In genomic region chr9:91071185-91071990, GRCh38 we compare ENCODE assay signal across 1 cellular context.
TF ChIP-seq lines count a peak whose summit lies in the region.

No MANE protein-coding gene starts in this region.

TF ChIP-seq in HepG2, 621 proteins besides CTCF, POLR2A, EP300 and RAD21 (continued from another document and continues in another):
- TF ChIP-seq PRDM10 (CRISPR knock-in tag; IDR thresholded peaks at IDR 0.05; ENCODE audit: low read depth) = no peak
- TF ChIP-seq DR1 (CRISPR knock-in tag; IDR thresholded peaks at IDR 0.05) = no peak
- no peak for TF ChIP-seq ZNF737 (CRISPR knock-in tag; IDR thresholded peaks at IDR 0.05; ENCODE audit: borderline replicate concordance)
- no peak for TF ChIP-seq ZNF777 (CRISPR knock-in tag; IDR thresholded peaks at IDR 0.05)
- TF ChIP-seq RXRA (CRISPR knock-in tag; IDR thresholded peaks at IDR 0.05) = peak; percentile 16; the same call in 1 of the 2 replicates
- no peak for TF ChIP-seq ZKSCAN1 (IDR thresholded peaks at IDR 0.05; ENCODE audit: low read length)
- TF ChIP-seq ZNF850 (CRISPR knock-in tag; conservative IDR thresholded peaks at IDR 0.05) = no peak
- no peak for TF ChIP-seq IKZF1 (IDR thresholded peaks at IDR 0.05)
- no peak for TF ChIP-seq ZNF546 (CRISPR knock-in tag; conservative IDR thresholded peaks at IDR 0.05)
- no peak for TF ChIP-seq ZNF678 (CRISPR knock-in tag; IDR thresholded peaks at IDR 0.05)
- no peak for TF ChIP-seq DNMT1 (CRISPR knock-in tag; IDR thresholded peaks at IDR 0.05)
- TF ChIP-seq ESRRA (CRISPR knock-in tag; IDR thresholded peaks at IDR 0.05; ENCODE audit: low read depth) = no peak
- TF ChIP-seq PHB2 (IDR thresholded peaks at IDR 0.05; ENCODE audit: partially characterized antibody) = no peak
- TF ChIP-seq NRL (CRISPR knock-in tag; IDR thresholded peaks at IDR 0.05; ENCODE audit: borderline replicate concordance) = no peak
- TF ChIP-seq GABPB1 (CRISPR knock-in tag; IDR thresholded peaks at IDR 0.05) = peak; percentile 87
- TF ChIP-seq KLF11 (CRISPR knock-in tag; IDR thresholded peaks at IDR 0.05) = peak; percentile 54; the same call in 1 of the 2 replicates
- no peak for TF ChIP-seq NFRKB (IDR thresholded peaks at IDR 0.05)
- no peak for TF ChIP-seq MYPOP (CRISPR knock-in tag; IDR thresholded peaks at IDR 0.05)
- TF ChIP-seq ZNF138 (CRISPR knock-in tag; IDR thresholded peaks at IDR 0.05; ENCODE audit: low read depth) = no peak
- TF ChIP-seq CREBL2 (CRISPR knock-in tag; IDR thresholded peaks at IDR 0.05; ENCODE audit: borderline replicate concordance) = no peak
- no peak for TF ChIP-seq ZNF335 (CRISPR knock-in tag; IDR thresholded peaks at IDR 0.05)
- TF ChIP-seq MAFG (CRISPR knock-in tag; IDR thresholded peaks at IDR 0.05) = no peak
- peak; percentile 68; the same call in 1 of the 2 replicates for TF ChIP-seq ZC3H13 (CRISPR knock-in tag; IDR thresholded peaks at IDR 0.05)
- peak; percentile 22; the same call in 1 of the 2 replicates for TF ChIP-seq HOXA5 (CRISPR knock-in tag; IDR thresholded peaks at IDR 0.05)
- 0 out of 2 replicates have a peak, but pooled peaks have one; percentile 8 for TF ChIP-seq NFYB (CRISPR knock-in tag; IDR thresholded peaks at IDR 0.05)
- peak; percentile 94 for TF ChIP-seq ETV5 (CRISPR knock-in tag; IDR thresholded peaks at IDR 0.05; ENCODE audit: borderline replicate concordance)
- no peak for TF ChIP-seq KAT2B (IDR thresholded peaks at IDR 0.05; ENCODE audit: borderline replicate concordance, low read depth, low read length)
- TF ChIP-seq ZNF878 (CRISPR knock-in tag; IDR thresholded peaks at IDR 0.05) = 0 out of 2 replicates have a peak, but pooled peaks have one; percentile 45
- TF ChIP-seq ZBTB26 (CRISPR knock-in tag; IDR thresholded peaks at IDR 0.05; ENCODE audit: borderline replicate concordance) = peak; percentile 83
- TF ChIP-seq ZNF558 (CRISPR knock-in tag; IDR thresholded peaks at IDR 0.05; ENCODE audit: borderline replicate concordance) = no peak
- TF ChIP-seq MTERF4 (CRISPR knock-in tag; IDR thresholded peaks at IDR 0.05) = no peak; the same call in 1 of the 2 replicates
- peak; percentile 66 for TF ChIP-seq TBX2 (CRISPR knock-in tag; IDR thresholded peaks at IDR 0.05; ENCODE audit: borderline replicate concordance)
- TF ChIP-seq MNT (IDR thresholded peaks at IDR 0.05) = no peak
- TF ChIP-seq ZNF12 (CRISPR knock-in tag; IDR thresholded peaks at IDR 0.05) = no peak; the same call in 1 of the 2 replicates
- TF ChIP-seq ETV6 (CRISPR knock-in tag; conservative IDR thresholded peaks at IDR 0.05) = no peak
- no peak for TF ChIP-seq NFIB (CRISPR knock-in tag; IDR thresholded peaks at IDR 0.05; ENCODE audit: borderline replicate concordance)
- TF ChIP-seq REL (CRISPR knock-in tag; conservative IDR thresholded peaks at IDR 0.05) = no peak
- no peak for TF ChIP-seq PAF1 (CRISPR knock-in tag; IDR thresholded peaks at IDR 0.05)
- 0 out of 2 replicates have a peak, but pooled peaks have one; percentile 47 for TF ChIP-seq KMT2B (CRISPR knock-in tag; IDR thresholded peaks at IDR 0.05)
- TF ChIP-seq RERE (CRISPR knock-in tag; IDR thresholded peaks at IDR 0.05; ENCODE audit: low read depth) = no peak
- peak; percentile 18; the same call in 1 of the 2 replicates for TF ChIP-seq ZNF772 (CRISPR knock-in tag; IDR thresholded peaks at IDR 0.05)
- TF ChIP-seq DMTF1 (CRISPR knock-in tag; IDR thresholded peaks at IDR 0.05) = no peak
- TF ChIP-seq POLR2AphosphoS2 (IDR thresholded peaks at IDR 0.05; ENCODE audit: low read depth, low read length) = no peak
- TF ChIP-seq REXO4 (CRISPR knock-in tag; IDR thresholded peaks at IDR 0.05; ENCODE audit: borderline replicate concordance) = no peak
- TF ChIP-seq GTF2F1 (IDR thresholded peaks at IDR 0.05; ENCODE audit: low read length) = no peak
- 0 out of 2 replicates have a peak, but pooled peaks have one; percentile 16 for TF ChIP-seq ZBTB38 (CRISPR knock-in tag; IDR thresholded peaks at IDR 0.05)
- no peak for TF ChIP-seq SMARCE1 (IDR thresholded peaks at IDR 0.05; ENCODE audit: borderline replicate concordance)
- no peak for TF ChIP-seq ZNF18 (CRISPR knock-in tag; IDR thresholded peaks at IDR 0.05; ENCODE audit: insufficient replicate concordance)
- TF ChIP-seq ZNF747 (CRISPR knock-in tag; IDR thresholded peaks at IDR 0.05; ENCODE audit: borderline replicate concordance) = no peak
- TF ChIP-seq ZNF224 (CRISPR knock-in tag; IDR thresholded peaks at IDR 0.05) = no peak
